2 cellular contexts compared by ENCODE assay signal in genomic region chr16:79169239-79169638, GRCh38.
TF ChIP-seq lines count a peak whose summit lies in the region.

No MANE protein-coding gene starts in this region.

TF ChIP-seq in GM12878, 131 proteins besides CTCF, POLR2A, EP300 and RAD21 (continued from another document and continues in another):
- TF ChIP-seq IRF5 (IDR thresholded peaks at IDR 0.05; ENCODE audit: borderline replicate concordance): no peak
- TF ChIP-seq HCFC1 (IDR thresholded peaks at IDR 0.05; ENCODE audit: low read length): no peak
- peak in 1 of 2 experiments; percentile 8; a peak in 1 of 4 replicates for TF ChIP-seq IKZF2 (IDR thresholded peaks at IDR 0.05)
- TF ChIP-seq CEBPZ (IDR thresholded peaks at IDR 0.05; ENCODE audit: low read depth, low read length): no peak
- no peak for TF ChIP-seq WRNIP1 (IDR thresholded peaks at IDR 0.05; ENCODE audit: borderline replicate concordance, low read depth, low read length)
- TF ChIP-seq POLR2AphosphoS5 (IDR thresholded peaks at IDR 0.05; ENCODE audit: low read length): no peak
- TF ChIP-seq ZNF592 (IDR thresholded peaks at IDR 0.05): no peak
- peak; percentile 60; the same call in 1 of the 2 replicates for TF ChIP-seq PKNOX1 (IDR thresholded peaks at IDR 0.05)
- TF ChIP-seq IKZF1 (conservative IDR thresholded peaks at IDR 0.05): peak; percentile 22; the same call in 1 of the 2 replicates
- TF ChIP-seq USF2 (IDR thresholded peaks at IDR 0.05; ENCODE audit: borderline replicate concordance, low read depth, low read length): no peak
- TF ChIP-seq KDM1A (IDR thresholded peaks at IDR 0.05; ENCODE audit: borderline replicate concordance): no peak
- no peak for TF ChIP-seq SIX5 (IDR thresholded peaks at IDR 0.05; ENCODE audit: low read depth, low read length, severe bottlenecking)
- peak; percentile 55 to 69; a peak in 3 of 4 replicates for TF ChIP-seq BHLHE40 (IDR thresholded peaks at IDR 0.05; ENCODE audit: borderline replicate concordance in 1 of 2, low read depth in 2 of 2, low read length in 1 of 2)
- TF ChIP-seq SP1 (IDR thresholded peaks at IDR 0.05; ENCODE audit: low read depth, low read length): no peak

TF ChIP-seq in neural cell, 6 proteins besides CTCF, POLR2A, EP300 and RAD21 (continued from another document):
- TF ChIP-seq REST (IDR thresholded peaks at IDR 0.05; ENCODE audit: borderline replicate concordance): no peak
